ENCODE assay signal across 19 cellular contexts in the genomic region with DNA sequence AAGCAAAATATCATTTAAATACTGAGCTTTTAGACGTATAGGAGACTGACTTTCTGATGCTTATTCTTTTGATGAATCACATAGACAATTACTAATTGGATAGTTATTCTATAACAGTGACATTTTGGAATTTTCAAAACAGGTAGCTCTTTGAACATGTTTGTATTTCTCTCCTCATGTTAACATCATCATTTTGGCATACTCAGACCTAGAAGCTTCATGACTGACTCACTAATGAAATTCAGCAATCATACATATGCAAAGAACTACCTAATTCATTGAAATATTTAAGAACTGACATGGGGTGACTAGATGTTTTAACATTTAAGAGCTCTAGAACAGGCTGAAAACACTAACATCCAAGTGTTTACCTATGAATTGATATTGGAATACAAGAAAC.
"Had no signal": no experiment of that assay in that cellular context is flagged by ENCODE, and none has a peak within 500 bp of the region (broad histone marks: within the 10 kb centered on the region; RNA-seq: fewer than 3 reads in every experiment).

No MANE protein-coding gene starts in this region.

- ATAC-seq: activated T-cell treated with anti-CD3 and anti-CD28 coated beads, Interleukin-2, amount 50 U/mL, for 4 hours; left lung had no signal

- H3K27ac ChIP-seq: esophagus muscularis mucosa, hepatocyte, left lung, right atrium auricular region, tibial artery, VCaP had no signal

- H3K4me3 ChIP-seq: esophagus muscularis mucosa, hepatocyte, left lung, right atrium auricular region, tibial artery had no signal

- H2AFZ ChIP-seq: hepatocyte had no signal

- H3K27me3 ChIP-seq: esophagus muscularis mucosa, hepatocyte, left lung, right atrium auricular region, tibial artery had no signal

- DNase-seq: activated CD4-positive, alpha-beta T cell treated with anti-CD3 and anti-CD28 coated beads, Interleukin-2, amount 50 U/mL, for 1 hour; activated CD4-positive, CD25-positive, alpha-beta regulatory T cell treated with anti-CD3 and anti-CD28 coated beads, Interleukin-2, amount 50 U/mL, for 72 hours; activated CD8-positive, alpha-beta memory T cell treated with anti-CD3 and anti-CD28 coated beads, Interleukin-2, amount 50 U/mL, for 4 hours; activated naive CD4-positive, alpha-beta T cell treated with anti-CD3 and anti-CD28 coated beads for 36 hours; activated T-cell treated with anti-CD3 and anti-CD28 coated beads, Interleukin-2, amount 50 U/mL, for 4 hours; anterior cingulate cortex; cortex of kidney; effector CD4-positive, alpha-beta T cell; islet precursor cell; left lung; stimulated activated CD4-positive, alpha-beta T cell treated with anti-CD3 and anti-CD28 coated beads, Interleukin-2, amount 100 ng/mL, for 24 hours; stimulated activated naive CD4-positive, alpha-beta T cell treated with Interleukin-2 at 50 U/mL for 16 hours; T-helper 2 cell; tibial artery had no signal

- H3K36me3 ChIP-seq: esophagus muscularis mucosa, left lung, right atrium auricular region, tibial artery had no signal

- H3K9me3 ChIP-seq: esophagus muscularis mucosa, left lung, right atrium auricular region, tibial artery had no signal

- H3K4me2 ChIP-seq: hepatocyte had no signal

- FAIRE-seq: urothelium cell line had no signal

- H3K79me2 ChIP-seq: hepatocyte had no signal

- H3K4me1 ChIP-seq: esophagus muscularis mucosa, left lung, right atrium auricular region, tibial artery had no signal
